ENCODE assay signal across 8 cellular contexts in genomic region chr7:150406565-150407421, GRCh38. TPM values are rescaled to one million over a fixed set of nuclear protein-coding genes. Genes with fewer than 3 reads are reported as not detected.
DNase-seq lines count a peak whose midpoint lies in the region; ATAC-seq, FAIRE-seq and TF ChIP-seq lines count a peak whose summit lies in the region.

No MANE protein-coding gene starts in this region.

- intact Hi-C loops in cardiac septum (cut with DNase I): no loop called here
- intact Hi-C loops in left cardiac atrium (cut with DNase I): loop anchor here in 1 of 2 donors (5.0 kb wide), 1 partner anchor 39 kb away; the partner anchor contains the start of gene REPIN1
- intact Hi-C loops in pancreas (cut with DNase I): no loop called here

- no peaks in the 10 kb centered on the region for H3K9me3 Mint-ChIP-seq in endothelial cell (ENCODE audit: unreplicated experiment)

- ATAC-seq in left cardiac atrium: no peak
- peak; percentile 55 for ATAC-seq in HG02981 (IDR thresholded peaks at IDR 0.05; ENCODE audit: unreplicated experiment)
- ATAC-seq in pancreas: peak in 3 of 4 donors; percentile 36 to 48 (median 39)

- H3K4me3 ChIP-seq in SK-N-MC (no peak overlapping the region), pancreas (peak overlapping the region in 2 of 4 donors; percentile 65 to 70)

- peaks cover 23% of the 10 kb centered on the region for H3K27me3 Mint-ChIP-seq in endothelial cell (ENCODE audit: unreplicated experiment)

- WGBS in pancreas, 2 donors: 15 to 17% methylated on average over 10 of the region's 10 CpGs

- H3K36me3 ChIP-seq in SK-N-MC (ENCODE audit: insufficient read depth, low read length) (no peaks in the 10 kb centered on the region), pancreas (peaks cover 0 to 7% (median 0%) of the 10 kb centered on the region in 3 donors)

- no peaks in the 10 kb centered on the region for H3K27me3 ChIP-seq in pancreas

- peaks cover 23% of the 10 kb centered on the region for H3K36me3 Mint-ChIP-seq in endothelial cell (ENCODE audit: low read depth, unreplicated experiment)

- H3K4me1 ChIP-seq in pancreas: peaks cover 0 to 22% (median 19%) of the 10 kb centered on the region in 3 donors

- H3K27ac ChIP-seq in SK-N-MC (peak overlapping the region; percentile 64; the same call in 1 of the 2 replicates), pancreas (peak overlapping the region; percentile 86 to 96 (median 94))

- peaks cover 30% of the 10 kb centered on the region for H3K4me1 Mint-ChIP-seq in endothelial cell (ENCODE audit: unreplicated experiment)

- FAIRE-seq in pancreas (lab: Jason Lieb, UNC): no peak

- H3K9ac ChIP-seq in SK-N-MC (ENCODE audit: insufficient read length): no peak overlapping the region

- H3K9me3 ChIP-seq in SK-N-MC (ENCODE audit: low read depth, low read length) (no peaks in the 10 kb centered on the region), pancreas (no peaks in the 10 kb centered on the region)

- TF ChIP-seq CTCF in endothelial cell (IDR thresholded peaks at IDR 0.05; ENCODE audit: unreplicated experiment) (no peak), pancreas (IDR thresholded peaks at IDR 0.05) (no peak)

- H3K27ac Mint-ChIP-seq in endothelial cell (ENCODE audit: unreplicated experiment): peak overlapping the region; percentile 34

- DNase-seq in cardiac septum (ENCODE audit: low spot score): peak; percentile 69
- DNase-seq in left cardiac atrium: no peak
- DNase-seq in SK-N-MC (ENCODE audit: low read depth, low spot score): no peak
- DNase-seq in endothelial cell (ENCODE audit: low spot score): no peak
- DNase-seq in pancreas: peak in 1 of 6 donors; percentile 59
- no peak for DNase-seq in GDM1 (lab: John Stamatoyannopoulos, UW)
- DNase-seq in DMS79 treated with DMSO at 0.1 percent for 48 hours (lab: John Stamatoyannopoulos, UW): no peak

- peak overlapping the region; percentile 95 for H3K4me3 Mint-ChIP-seq in endothelial cell (ENCODE audit: unreplicated experiment)

RNA-seq across cellular contexts. Expression of gene ZNF775, which starts 27.7 kb away (rescaled TPM):
- total RNA-seq in cardiac septum (3.4 TPM), left cardiac atrium (1 to 10 TPM; 3.8 to 4.2 TPM), endothelial cell (ENCODE audit: unreplicated experiment) (12.1 TPM), pancreas (1 to 10 TPM; 2.0 to 3.9 (median 2.8) TPM)
- 1 to 10 TPM; 3.2 to 7.4 TPM for polyA plus RNA-seq in pancreas

RNA-seq across cellular contexts. Expression of gene REPIN1, which starts 38.2 kb away (rescaled TPM):
- total RNA-seq in cardiac septum (85.5 TPM), left cardiac atrium (100 to 1,000 TPM; 100 to 108 TPM), endothelial cell (ENCODE audit: unreplicated experiment) (138 TPM), pancreas (10 to 100 TPM; 48.1 to 76.3 (median 63.2) TPM)
- 10 to 100 TPM; 57.5 to 78.8 TPM for polyA plus RNA-seq in pancreas

RNA-seq across cellular contexts. Expression of gene GIMAP8, which starts 43.6 kb away (rescaled TPM):
- total RNA-seq in cardiac septum (16.3 TPM), left cardiac atrium (10 to 100 TPM; 16.6 to 19.7 TPM), endothelial cell (ENCODE audit: unreplicated experiment) (143 TPM), pancreas (1 to 10 TPM in 5 of 6 donors, under 1 TPM in 1; 0.75 to 5.9 (median 1.8) TPM)
- polyA plus RNA-seq in pancreas: 1 to 10 TPM; 2.2 to 3.1 TPM

Comparison
In these comparisons a context has a peak if more than half of its experiments do, and no peak if none do; other contexts are left out.
1. ATAC-seq: peak in HG02981 (single experiment) and pancreas (3 of 4); none in left cardiac atrium (0 of 2).